ENCODE assay signal across 8 cellular contexts in genomic region chr15:64883997-64884511, GRCh38. TPM values are rescaled to one million over a fixed set of nuclear protein-coding genes. Genes with fewer than 3 reads are reported as not detected.
DNase-seq lines count a peak whose midpoint lies in the region; ATAC-seq and TF ChIP-seq lines count a peak whose summit lies in the region.

No MANE protein-coding gene starts in this region.

- peak; percentile 46 for ATAC-seq in GM19035 (IDR thresholded peaks at IDR 0.05; ENCODE audit: unreplicated experiment)
- peak; percentile 78 to 83 for ATAC-seq in lower lobe of right lung
- ATAC-seq in GM21447 (IDR thresholded peaks at IDR 0.05; ENCODE audit: unreplicated experiment) = no peak

- H3K4me3 ChIP-seq in BE2C (ENCODE audit: low read depth, low read length) = peak overlapping the region; percentile 27
- no peak overlapping the region for H3K4me3 ChIP-seq in lower lobe of right lung

- intact Hi-C loops in lower lobe of right lung (cut with DNase I) = no loop called here

- H3K4me1 ChIP-seq in BE2C = peaks cover 16% of the 10 kb centered on the region
- H3K4me1 ChIP-seq in lower lobe of right lung = peaks cover 44% of the 10 kb centered on the region

- H3K27me3 ChIP-seq in BE2C = no peaks in the 10 kb centered on the region
- no peaks in the 10 kb centered on the region for H3K27me3 ChIP-seq in lower lobe of right lung (ENCODE audit: low read depth)

- H3K27ac ChIP-seq in lower lobe of right lung = peak overlapping the region; percentile 78

- TF ChIP-seq CTCF in BE2C (IDR thresholded peaks at IDR 0.05; ENCODE audit: low read depth, low read length) (no peak), lower lobe of right lung (IDR thresholded peaks at IDR 0.05) (no peak)

- H3K36me3 ChIP-seq in BE2C (no peaks in the 10 kb centered on the region), lower lobe of right lung (no peaks in the 10 kb centered on the region)

- no peaks in the 10 kb centered on the region for H3K9me3 ChIP-seq in BE2C
- H3K9me3 ChIP-seq in lower lobe of right lung = no peaks in the 10 kb centered on the region

- DNase-seq in BE2C (peak; percentile 78), HT1080 (ENCODE audit: low read depth) (peak; percentile 92), cerebellar cortex (ENCODE audit: low spot score) (peak; percentile 39), lower lobe of right lung (peak; percentile 85)
- DNase-seq in activated CD4-positive, alpha-beta T cell treated with anti-CD3 and anti-CD28 coated beads for 1 hour = peak; percentile 55
- DNase-seq in stimulated activated CD8-positive, alpha-beta memory T cell treated with anti-CD3 and anti-CD28 coated beads, Interleukin-2, amount 100 ng/mL, for 1 hour (ENCODE audit: low read depth in 2 of 2) = peak; percentile 41 to 51

RNA-seq across cellular contexts. Expression of gene ANKDD1A, which starts 27.6 kb away (rescaled TPM):
- polyA plus RNA-seq in BE2C (2012; ENCODE audit: insufficient read depth, insufficient read length, low read depth) = 11.4 TPM
- 1.4 and 2.0 TPM in 2 replicates for total RNA-seq in HT1080 (2014; rRNA removed; shearing (Covaris generic))
- 2.9 and 3.7 TPM in 2 replicates for polyA plus RNA-seq in HT1080 (2015; cell fraction: cytosol; rRNA removed)
- 4.0 and 8.4 TPM in 2 replicates for polyA plus RNA-seq in HT1080 (2015; cell fraction: nucleus; rRNA removed)
- total RNA-seq in lower lobe of right lung = 5.0 TPM

RNA-seq across cellular contexts. Expression of gene PLEKHO2, which starts 42.3 kb away (rescaled TPM):
- polyA plus RNA-seq in BE2C (2012; ENCODE audit: insufficient read depth, insufficient read length, low read depth) = 7.2 TPM
- total RNA-seq in HT1080 (2014; rRNA removed; shearing (Covaris generic)) = 11.5 and 13.3 TPM in 2 replicates
- polyA plus RNA-seq in HT1080 (2015; cell fraction: cytosol; rRNA removed) = 10.8 and 12.0 TPM in 2 replicates
- polyA plus RNA-seq in HT1080 (2015; cell fraction: nucleus; rRNA removed) = 11.8 and 12.0 TPM in 2 replicates
- 68.3 TPM for total RNA-seq in lower lobe of right lung

RNA-seq across cellular contexts. Expression of gene PIF1, which starts 58.6 kb away (rescaled TPM):
- polyA plus RNA-seq in BE2C (2012; ENCODE audit: insufficient read depth, insufficient read length, low read depth) = 4.6 TPM
- 15.3 and 15.6 TPM in 2 replicates for total RNA-seq in HT1080 (2014; rRNA removed; shearing (Covaris generic))
- 6.1 and 7.8 TPM in 2 replicates for polyA plus RNA-seq in HT1080 (2015; cell fraction: cytosol; rRNA removed)
- polyA plus RNA-seq in HT1080 (2015; cell fraction: nucleus; rRNA removed) = 78.8 and 94.0 TPM in 2 replicates
- 1.4 TPM for total RNA-seq in lower lobe of right lung

Comparison
In these comparisons a context has a peak if more than half of its experiments do, and no peak if none do; other contexts are left out.
1. DNase-seq: peak in every context shown above with its lines; median percentile 92 in HT1080; 85 in lower lobe of right lung; 78 in BE2C; 55 in activated CD4-positive, alpha-beta T cell treated with anti-CD3 and anti-CD28 coated beads for 1 hour; 46 in stimulated activated CD8-positive, alpha-beta memory T cell treated with anti-CD3 and anti-CD28 coated beads, Interleukin-2, amount 100 ng/mL, for 1 hour; 39 in cerebellar cortex.